ENCODE assay signal across 8 cellular contexts in genomic region chr16:56191807-56192643, GRCh38. TPM values are rescaled to one million over a fixed set of nuclear protein-coding genes. Genes with fewer than 3 reads are reported as not detected.
DNase-seq lines count a peak whose midpoint lies in the region; ATAC-seq, FAIRE-seq and TF ChIP-seq lines count a peak whose summit lies in the region.

No MANE protein-coding gene starts in this region.

- H3K27me3 Mint-ChIP-seq in CD4-positive, alpha-beta memory T cell, result peaks cover 3 to 12% of the 10 kb centered on the region in 2 donors

- peaks cover 43% of the 10 kb centered on the region for H3K4me1 ChIP-seq in CD4-positive, alpha-beta memory T cell (ENCODE audit: insufficient read depth, low read length)
- peaks cover 16% of the 10 kb centered on the region for H3K4me1 ChIP-seq in endocrine pancreas (ENCODE audit: control insufficient read depth, insufficient read depth, low read length)
- H3K4me1 ChIP-seq in pancreas, result no peaks in the 10 kb centered on the region

- H3K36me3 ChIP-seq in CD4-positive, alpha-beta memory T cell (ENCODE audit: insufficient read depth, low read length), result no peaks in the 10 kb centered on the region
- no peaks in the 10 kb centered on the region for H3K36me3 ChIP-seq in endocrine pancreas (ENCODE audit: control insufficient read depth, insufficient read depth, low read length)
- no peaks in the 10 kb centered on the region for H3K36me3 ChIP-seq in pancreas

- peaks cover 0 to 2% (median 0%) of the 10 kb centered on the region in 8 donors for H3K9me3 Mint-ChIP-seq in CD4-positive, alpha-beta memory T cell

- H3K4me3 Mint-ChIP-seq in CD4-positive, alpha-beta memory T cell, result peak overlapping the region; percentile 77 to 90 (median 85)

- WGBS in pancreas, 2 donors, result 2% methylated on average over 33 to 50 of the region's 50 CpGs

- ATAC-seq in pancreas, result no peak
- no peak for ATAC-seq in esophagus mucosa

- TF ChIP-seq POLR2A in GM12892 (IDR thresholded peaks at IDR 0.05; ENCODE audit: low read depth, low read length), result no peak

- no peaks in the 10 kb centered on the region for H3K9me3 ChIP-seq in CD4-positive, alpha-beta memory T cell (ENCODE audit: control insufficient read depth in 1 of 2, low read length in 2 of 2)
- H3K9me3 ChIP-seq in endocrine pancreas (ENCODE audit: control insufficient read depth, low read length) (no peaks in the 10 kb centered on the region), pancreas (no peaks in the 10 kb centered on the region)

- peak overlapping the region in 6 of 7 donors; percentile 37 to 79 (median 54) for H3K27ac Mint-ChIP-seq in CD4-positive, alpha-beta memory T cell

- peak overlapping the region; percentile 56 for H3K27ac ChIP-seq in CD4-positive, alpha-beta memory T cell (ENCODE audit: low read depth, low read length)
- peak overlapping the region in 1 of 4 donors; percentile 37 for H3K27ac ChIP-seq in pancreas

- H3K4me3 ChIP-seq in CD4-positive, alpha-beta memory T cell (ENCODE audit: low read length in 2 of 2), result peak overlapping the region; percentile 6 to 56
- H3K4me3 ChIP-seq in endocrine pancreas (ENCODE audit: control insufficient read depth, insufficient read depth, low read length) (peak overlapping the region; percentile 88), pancreas (peak overlapping the region; percentile 12 to 55 (median 44))

- intact Hi-C loops in CD4-positive, alpha-beta memory T cell (cut with micrococcal nuclease), result loop anchor here (5.0 kb wide), 1 partner anchor 1545 kb away; the partner anchor contains the start of gene KATNB1
- intact Hi-C loops in pancreas (cut with DNase I), result no loop called here

- H3K4me1 Mint-ChIP-seq in CD4-positive, alpha-beta memory T cell, result peaks cover 18 to 50% (median 33%) of the 10 kb centered on the region in 4 donors

- peaks cover 0 to 4% of the 10 kb centered on the region in 2 donors for H3K36me3 Mint-ChIP-seq in CD4-positive, alpha-beta memory T cell

- POLR2A ChIA-PET in CD4-positive, alpha-beta memory T cell (lab: Charles Lee; ENCODE audit: partially characterized antibody), result interaction anchor here (0.6 to 6.1 kb wide), 8 partner anchors 10 to 225 kb away, joined by 3 to 71 read pairs (median 3); no protein-coding TSS in a partner anchor

- DNase-seq in CD4-positive, alpha-beta memory T cell, result peak in 1 of 5 donors; percentile 11
- DNase-seq in NCI-H1105 treated with DMSO at 0.1 percent for 48 hours (lab: John Stamatoyannopoulos, UW), result peak; percentile 40
- peak in 2 of 6 donors; percentile 10 to 65 for DNase-seq in pancreas
- no peak for DNase-seq in GM12892 (ENCODE audit: insufficient read length)
- no peak for DNase-seq in T1000 (lab: John Stamatoyannopoulos, UW)
- DNase-seq in mucosa of gallbladder (ENCODE audit: low spot score), result no peak

- CTCF ChIA-PET in CD4-positive, alpha-beta memory T cell (lab: Charles Lee; ENCODE audit: partially characterized antibody), result interaction anchor here (7.7 kb wide), 1 partner anchor 11 kb away, joined by 38 read pairs; no protein-coding TSS in a partner anchor

- FAIRE-seq in pancreas (lab: Jason Lieb, UNC) (no peak), GM12892 (lab: Jason Lieb, UNC) (no peak)

- H3K9ac ChIP-seq in endocrine pancreas (ENCODE audit: control insufficient read depth, insufficient read depth, low read length), result peak overlapping the region; percentile 72

- TF ChIP-seq CTCF in pancreas (IDR thresholded peaks at IDR 0.05), result no peak

- no peaks in the 10 kb centered on the region for H3K27me3 ChIP-seq in CD4-positive, alpha-beta memory T cell (ENCODE audit: insufficient read depth, low read length)
- H3K27me3 ChIP-seq in endocrine pancreas (ENCODE audit: control insufficient read depth, insufficient read depth, low read length), result no peaks in the 10 kb centered on the region
- peaks cover 0 to 22% (median 2%) of the 10 kb centered on the region in 4 donors for H3K27me3 ChIP-seq in pancreas

RNA-seq across cellular contexts. Expression of gene GNAO1, which starts 0.7 kb away (rescaled TPM):
- total RNA-seq in CD4-positive, alpha-beta memory T cell, result 10 to 100 TPM; 10.5 to 10.8 TPM
- 1 to 10 TPM in 1 of 2 donors, not detected in 1; 1.5 TPM for polyA plus RNA-seq in CD4-positive, alpha-beta memory T cell
- total RNA-seq in pancreas, result 1 to 10 TPM; 1.2 to 6.3 (median 3.9) TPM
- 10 to 100 TPM in 1 of 2 donors, 1 to 10 TPM in 1; 7.6 to 13.4 TPM for polyA plus RNA-seq in pancreas
- not detected for polyA plus RNA-seq in GM12892 (2012; ENCODE audit: missing spikeins)
- total RNA-seq in esophagus mucosa, result 0.64 TPM
- 12.7 TPM for total RNA-seq in mucosa of gallbladder

Comparison
In these comparisons a context has a peak if more than half of its experiments do, and no peak if none do; other contexts are left out.
1. H3K4me3 ChIP-seq: peak in every context shown above with its lines; median percentile 88 in endocrine pancreas; 44 in pancreas; 31 in CD4-positive, alpha-beta memory T cell.